Comparison of ENCODE assay signal across 14 cellular contexts in genomic region chr19:45751483-45751882, GRCh38. TPM values are rescaled to one million over a fixed set of nuclear protein-coding genes. Genes with fewer than 3 reads are reported as not detected.
"Had no signal": no experiment of that assay in that cellular context is flagged by ENCODE, and none has a peak within 500 bp of the region (broad histone marks: within the 10 kb centered on the region; RNA-seq: fewer than 3 reads in every experiment).

No MANE protein-coding gene starts in this region.

RNA-seq across cellular contexts. Expression of gene MEIOSIN, which starts 18.2 kb away (rescaled TPM):
- total RNA-seq: activated B cell treated with CpG ODN at 0.5 μM for 24 hours; activated CD4-positive, alpha-beta memory T cell treated with anti-CD3 and anti-CD28 coated beads for 36 hours; activated CD4-positive, alpha-beta memory T cell treated with anti-CD3 and anti-CD28 coated beads, Interleukin-2, amount 10 ng/mL, durations not matched to agents 7 days and 5 days; activated CD4-positive, alpha-beta T cell treated with anti-CD3 and anti-CD28 coated beads for 36 hours; activated CD4-positive, alpha-beta T cell treated with anti-CD3 and anti-CD28 coated beads, Interleukin-2, amount 10 ng/mL, durations not matched to agents 24 days and 14 days; activated CD4-positive, alpha-beta T cell treated with anti-CD3 and anti-CD28 coated beads, Interleukin-2, amount 10 ng/mL, durations not matched to agents 7 days and 5 days; activated CD8-positive, alpha-beta memory T cell treated with anti-CD3 and anti-CD28 coated beads, Interleukin-2, amount 10 ng/mL, durations not matched to agents 7 days and 5 days; activated CD8-positive, alpha-beta T cell treated with anti-CD3 and anti-CD28 coated beads for 36 hours; activated CD8-positive, alpha-beta T cell treated with anti-CD3 and anti-CD28 coated beads, Interleukin-2, amount 10 ng/mL, durations not matched to agents 7 days and 5 days; T-cell; T-helper 1 cell treated with Interleukin-12 subunit alpha and Interleukin-12 subunit beta and Interleukin-4 antibody, amounts not matched to agents 30 ng/mL and 1 ng/mL, for 36 hours; T-helper 17 cell; T-helper 2 cell treated with Interferon-gamma antibody and Interleukin-4, amounts not matched to agents 100 ng/mL and 5 ng/mL, for 36 hours; WTC11 had no signal
